ENCODE assay signal across 17 cellular contexts in genomic region chr7:50330254-50330653, GRCh38. TPM values are rescaled to one million over a fixed set of nuclear protein-coding genes. Genes with fewer than 3 reads are reported as not detected.
A peak's percentile ranks its signal among the peaks of the same experiment; 100 is the strongest.
DNase-seq lines count a peak whose midpoint lies in the region; ATAC-seq and TF ChIP-seq lines count a peak whose summit lies in the region.
"Had no signal": no experiment of that assay in that cellular context is flagged by ENCODE, and none has a peak within 500 bp of the region (broad histone marks: within the 10 kb centered on the region; RNA-seq: fewer than 3 reads in every experiment).

No MANE protein-coding gene starts in this region.

- intact Hi-C loops in activated T-helper 2 cell treated with anti-CD3 and anti-CD28 coated beads, Interferon-gamma antibody, Interleukin-2, Interleukin-4, amounts not matched to agents 10 μg/mL and 5 μg/mL and 100 μg/mL, durations not matched to agents 14 hours and 24 hours and 36 hours (cut with micrococcal nuclease): loop anchor here (1.0 to 10.0 kb wide), 2 partner anchors 8 to 335 kb away; no protein-coding TSS in a partner anchor
- intact Hi-C loops in transverse colon (cut with DNase I; ENCODE audit: low total_unique reads): no loop called here

- peak overlapping the region; percentile 37 to 72 (median 55) for H3K27ac ChIP-seq in transverse colon

- peak overlapping the region; percentile 95 for H3K4me2 ChIP-seq in Loucy (ENCODE audit: low read depth, low read length, poor library complexity, severe bottlenecking)

- no peaks in the 10 kb centered on the region for H3K27me3 Mint-ChIP-seq in activated naive CD4-positive, alpha-beta T cell treated with anti-CD3 and anti-CD28 coated beads, Interleukin-2, amount 50 U/mL, for 24 hours
- H3K27me3 Mint-ChIP-seq in activated naive CD4-positive, alpha-beta T cell treated with anti-CD3 and anti-CD28 coated beads, Interleukin-2, amount 10 ng/mL, durations not matched to agents 7 days and 5 days: no peaks in the 10 kb centered on the region
- no peaks in the 10 kb centered on the region for H3K27me3 Mint-ChIP-seq in activated T-helper 2 cell treated with anti-CD3 and anti-CD28 coated beads, Interferon-gamma antibody, Interleukin-2, Interleukin-4, amounts not matched to agents 10 μg/mL and 5 μg/mL and 100 μg/mL, durations not matched to agents 14 hours and 24 hours and 36 hours (ENCODE audit: low read depth)
- H3K27me3 Mint-ChIP-seq: stimulated activated naive CD8-positive, alpha-beta T cell treated with anti-CD3 and anti-CD28 coated beads, Interleukin-15, Interleukin-2, amounts not matched to agents 100 ng/mL and 50 ng/mL, for 24 hours had no signal

- no peak for TF ChIP-seq CTCF in Loucy (conservative IDR thresholded peaks at IDR 0.05; ENCODE audit: low read length)
- no peak for TF ChIP-seq CTCF in transverse colon (IDR thresholded peaks at IDR 0.05)

- no peak overlapping the region for H3K4me3 ChIP-seq in Loucy (ENCODE audit: low read length, poor library complexity, severe bottlenecking)
- H3K4me3 ChIP-seq in transverse colon: no peak overlapping the region

- 60 to 69% methylated on average over 4 of the region's 4 CpGs for WGBS in transverse colon (ENCODE audit: low coverage in 1 of 2), 2 donors

- peak overlapping the region; percentile 99 for H3K27ac Mint-ChIP-seq in activated naive CD4-positive, alpha-beta T cell treated with anti-CD3 and anti-CD28 coated beads, Interleukin-2, amount 50 U/mL, for 24 hours
- no peak overlapping the region for H3K27ac Mint-ChIP-seq in activated naive CD4-positive, alpha-beta T cell treated with anti-CD3 and anti-CD28 coated beads, Interleukin-2, amount 10 ng/mL, durations not matched to agents 7 days and 5 days
- peak overlapping the region; percentile 83 for H3K27ac Mint-ChIP-seq in activated T-helper 2 cell treated with anti-CD3 and anti-CD28 coated beads, Interferon-gamma antibody, Interleukin-2, Interleukin-4, amounts not matched to agents 10 μg/mL and 5 μg/mL and 100 μg/mL, durations not matched to agents 14 hours and 24 hours and 36 hours
- H3K27ac Mint-ChIP-seq: stimulated activated naive CD8-positive, alpha-beta T cell treated with anti-CD3 and anti-CD28 coated beads, Interleukin-15, Interleukin-2, amounts not matched to agents 100 ng/mL and 50 ng/mL, for 24 hours had no signal

- peak overlapping the region; percentile 40 for H3K9ac ChIP-seq in Loucy (ENCODE audit: low read depth, low read length, poor library complexity, severe bottlenecking)
- H3K9ac ChIP-seq: KMS-11 had no signal

- in situ Hi-C loops in transverse colon (cut with MboI; ENCODE audit: low pct_ligation_motif_present in 1 of 4, low pct_unique_long_range_greater_than_20kb in 1 of 4, low sequenced_read_pairs in 3 of 4): no loop called here

- TF ChIP-seq EP300 in transverse colon (IDR thresholded peaks at IDR 0.05; ENCODE audit: low read depth): no peak

- no peaks in the 10 kb centered on the region for H3K9me3 ChIP-seq in Loucy (ENCODE audit: insufficient read depth, low read depth, low read length)
- no peaks in the 10 kb centered on the region for H3K9me3 ChIP-seq in transverse colon

- no peak overlapping the region for H3K4me3 Mint-ChIP-seq in activated naive CD4-positive, alpha-beta T cell treated with anti-CD3 and anti-CD28 coated beads, Interleukin-2, amount 50 U/mL, for 24 hours
- H3K4me3 Mint-ChIP-seq in activated naive CD4-positive, alpha-beta T cell treated with anti-CD3 and anti-CD28 coated beads, Interleukin-2, amount 10 ng/mL, durations not matched to agents 7 days and 5 days: no peak overlapping the region
- no peak overlapping the region for H3K4me3 Mint-ChIP-seq in activated T-helper 2 cell treated with anti-CD3 and anti-CD28 coated beads, Interferon-gamma antibody, Interleukin-2, Interleukin-4, amounts not matched to agents 10 μg/mL and 5 μg/mL and 100 μg/mL, durations not matched to agents 14 hours and 24 hours and 36 hours (ENCODE audit: low read depth)
- H3K4me3 Mint-ChIP-seq: stimulated activated naive CD8-positive, alpha-beta T cell treated with anti-CD3 and anti-CD28 coated beads, Interleukin-15, Interleukin-2, amounts not matched to agents 100 ng/mL and 50 ng/mL, for 24 hours had no signal

- no peaks in the 10 kb centered on the region for H3K9me2 ChIP-seq in Loucy (replicated peaks; ENCODE audit: low read depth, low read length)

- DNase-seq in activated naive CD4-positive, alpha-beta T cell treated with anti-CD3 and anti-CD28 coated beads, Interleukin-2, amount 10 ng/mL, durations not matched to agents 7 days and 5 days: no peak
- no peak for DNase-seq in activated T-helper 2 cell treated with anti-CD3 and anti-CD28 coated beads, Interferon-gamma antibody, Interleukin-2, Interleukin-4, amounts not matched to agents 10 μg/mL and 5 μg/mL and 100 μg/mL, durations not matched to agents 14 hours and 24 hours and 36 hours (ENCODE audit: low spot score)
- DNase-seq in transverse colon: no peak
- DNase-seq in stimulated activated CD4-positive, alpha-beta T cell treated with anti-CD3 and anti-CD28 coated beads, Interleukin-1b, Interleukin-23, amount 100 ng/mL, for 48 hours: no peak
- DNase-seq: activated CD4-positive, CD25-positive, alpha-beta regulatory T cell; amniotic stem cell; central memory CD4-positive, alpha-beta T cell; foreskin fibroblast; NCI-H1694 treated with DMSO at 0.1 percent for 48 hours; NCI-H510A treated with DMSO at 0.1 percent for 48 hours; RPMI8226 had no signal

- TF ChIP-seq POLR2A in transverse colon (IDR thresholded peaks at IDR 0.05): no peak

- H3K36me3 Mint-ChIP-seq in activated naive CD4-positive, alpha-beta T cell treated with anti-CD3 and anti-CD28 coated beads, Interleukin-2, amount 50 U/mL, for 24 hours: peaks cover 40% of the 10 kb centered on the region
- peaks cover 56% of the 10 kb centered on the region for H3K36me3 Mint-ChIP-seq in activated naive CD4-positive, alpha-beta T cell treated with anti-CD3 and anti-CD28 coated beads, Interleukin-2, amount 10 ng/mL, durations not matched to agents 7 days and 5 days
- H3K36me3 Mint-ChIP-seq in activated T-helper 2 cell treated with anti-CD3 and anti-CD28 coated beads, Interferon-gamma antibody, Interleukin-2, Interleukin-4, amounts not matched to agents 10 μg/mL and 5 μg/mL and 100 μg/mL, durations not matched to agents 14 hours and 24 hours and 36 hours (ENCODE audit: low read depth): peaks cover 68% of the 10 kb centered on the region

- H3K9me3 Mint-ChIP-seq in activated naive CD4-positive, alpha-beta T cell treated with anti-CD3 and anti-CD28 coated beads, Interleukin-2, amount 50 U/mL, for 24 hours: no peaks in the 10 kb centered on the region
- H3K9me3 Mint-ChIP-seq in activated naive CD4-positive, alpha-beta T cell treated with anti-CD3 and anti-CD28 coated beads, Interleukin-2, amount 10 ng/mL, durations not matched to agents 7 days and 5 days: no peaks in the 10 kb centered on the region
- H3K9me3 Mint-ChIP-seq in activated T-helper 2 cell treated with anti-CD3 and anti-CD28 coated beads, Interferon-gamma antibody, Interleukin-2, Interleukin-4, amounts not matched to agents 10 μg/mL and 5 μg/mL and 100 μg/mL, durations not matched to agents 14 hours and 24 hours and 36 hours: no peaks in the 10 kb centered on the region
- H3K9me3 Mint-ChIP-seq: stimulated activated naive CD8-positive, alpha-beta T cell treated with anti-CD3 and anti-CD28 coated beads, Interleukin-15, Interleukin-2, amounts not matched to agents 100 ng/mL and 50 ng/mL, for 24 hours had no signal

- no peak for ATAC-seq in GM19023 (IDR thresholded peaks at IDR 0.05; ENCODE audit: unreplicated experiment)
- ATAC-seq in GM18868 (IDR thresholded peaks at IDR 0.05; ENCODE audit: unreplicated experiment): no peak

- no peaks in the 10 kb centered on the region for H4K20me1 ChIP-seq in Loucy (ENCODE audit: insufficient read depth, low read length, poor library complexity, severe bottlenecking)

- H2AFZ ChIP-seq in Loucy (ENCODE audit: low read length): no peak overlapping the region

- peaks cover 77% of the 10 kb centered on the region for H3K79me2 ChIP-seq in Loucy (ENCODE audit: insufficient read depth, low read length)

- H3K4me1 Mint-ChIP-seq in activated naive CD4-positive, alpha-beta T cell treated with anti-CD3 and anti-CD28 coated beads, Interleukin-2, amount 50 U/mL, for 24 hours: peaks cover 74% of the 10 kb centered on the region
- peaks cover 35% of the 10 kb centered on the region for H3K4me1 Mint-ChIP-seq in activated naive CD4-positive, alpha-beta T cell treated with anti-CD3 and anti-CD28 coated beads, Interleukin-2, amount 10 ng/mL, durations not matched to agents 7 days and 5 days
- H3K4me1 Mint-ChIP-seq in activated T-helper 2 cell treated with anti-CD3 and anti-CD28 coated beads, Interferon-gamma antibody, Interleukin-2, Interleukin-4, amounts not matched to agents 10 μg/mL and 5 μg/mL and 100 μg/mL, durations not matched to agents 14 hours and 24 hours and 36 hours (ENCODE audit: low read depth): peaks cover 65% of the 10 kb centered on the region

- peaks cover 59% of the 10 kb centered on the region for H3K4me1 ChIP-seq in Loucy (ENCODE audit: insufficient read depth, low read length, poor library complexity, severe bottlenecking)
- H3K4me1 ChIP-seq in transverse colon: peaks cover 0 to 5% (median 0%) of the 10 kb centered on the region in 4 donors

- H3K36me3 ChIP-seq in Loucy (ENCODE audit: insufficient read depth, low read length) (peaks cover 64% of the 10 kb centered on the region), transverse colon (no peaks in the 10 kb centered on the region)

- H3K27me3 ChIP-seq in Loucy (ENCODE audit: insufficient read depth, low read length, poor library complexity, severe bottlenecking): no peaks in the 10 kb centered on the region
- H3K27me3 ChIP-seq in transverse colon: no peaks in the 10 kb centered on the region

- CTCF ChIA-PET in activated naive CD4-positive, alpha-beta T cell treated with anti-CD3 and anti-CD28 coated beads, Interleukin-2, amount 10 ng/mL, durations not matched to agents 7 days and 5 days (lab: Charles Lee): interaction anchor here (1.4 to 3.0 kb wide), 4 partner anchors 9 to 124 kb away, joined by 4 to 15 read pairs (median 10); no protein-coding TSS in a partner anchor

- H3F3A ChIP-seq in Loucy (ENCODE audit: low read depth): peaks cover 14% of the 10 kb centered on the region

RNA-seq across cellular contexts. Expression of gene IKZF1, which starts 25.7 kb away (rescaled TPM):
- 360 and 371 TPM in 2 replicates for total RNA-seq in activated T-helper 2 cell treated with anti-CD3 and anti-CD28 coated beads, Interferon-gamma antibody, Interleukin-2, Interleukin-4, amounts not matched to agents 10 μg/mL and 5 μg/mL and 100 μg/mL, durations not matched to agents 14 hours and 24 hours and 36 hours
- 100 to 1,000 TPM in 1 of 4 donors, 10 to 100 TPM in 1, 1 to 10 TPM in 2; 9.2 to 116 (median 29.1) TPM for total RNA-seq in transverse colon
